ENCODE assay signal across 13 cellular contexts in the genomic region with DNA sequence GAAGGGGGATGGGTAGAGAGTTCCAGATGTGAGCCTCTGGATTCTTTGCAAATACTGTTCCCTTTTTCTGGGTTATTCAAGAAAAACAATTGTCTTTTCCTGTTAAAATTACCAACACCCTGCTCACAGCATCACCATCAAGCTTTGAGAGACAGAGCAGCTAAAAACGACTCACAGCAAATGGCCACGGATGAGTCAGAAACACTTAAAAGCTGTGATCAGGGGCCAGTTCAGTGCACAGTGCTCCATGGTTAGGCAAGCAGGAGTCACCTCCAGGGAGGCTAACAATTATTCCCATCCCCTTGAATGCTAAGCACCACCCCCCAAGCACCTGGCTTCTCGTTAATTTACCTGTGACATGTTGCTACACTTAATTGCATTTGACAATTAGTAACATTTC.
DNase-seq lines count a peak whose midpoint lies in the region; ATAC-seq and TF ChIP-seq lines count a peak whose summit lies in the region.
"Had no signal": no experiment of that assay in that cellular context is flagged by ENCODE, and none has a peak within 500 bp of the region (broad histone marks: within the 10 kb centered on the region; RNA-seq: fewer than 3 reads in every experiment).

No MANE protein-coding gene starts in this region.

- H3K4me3 ChIP-seq in mammary epithelial cell (replicated peaks in 1 of 3; ENCODE audit: insufficient read depth in 1 of 3, low read depth in 2 of 3, low read length in 3 of 3) (no peak overlapping the region), neural cell (ENCODE audit: low read length) (peak overlapping the region; percentile 12), OCI-LY7 (ENCODE audit: low read depth, low read length, poor library complexity, severe bottlenecking) (no peak overlapping the region)
- H3K4me3 ChIP-seq: transverse colon had no signal

- H3K9me2 ChIP-seq in neural cell (ENCODE audit: insufficient read depth, low read length): no peaks in the 10 kb centered on the region
- H3K9me2 ChIP-seq in OCI-LY7 (ENCODE audit: insufficient read depth, low read length): no peaks in the 10 kb centered on the region

- TF ChIP-seq EP300 in neural cell (conservative IDR thresholded peaks at IDR 0.05; ENCODE audit: poor library complexity, severe bottlenecking): no peak

- H3K4me2 ChIP-seq in mammary epithelial cell (ENCODE audit: insufficient read depth, low read depth, low read length): no peak overlapping the region
- H3K4me2 ChIP-seq in neural cell (ENCODE audit: low read length): peak overlapping the region; percentile 32
- H3K4me2 ChIP-seq in OCI-LY7 (ENCODE audit: low read length): no peak overlapping the region

- H3K79me2 ChIP-seq in mammary epithelial cell (ENCODE audit: insufficient read depth, low read length) (no peaks in the 10 kb centered on the region), neural cell (replicated peaks; ENCODE audit: insufficient read depth, low read length) (no peaks in the 10 kb centered on the region), OCI-LY7 (ENCODE audit: insufficient read depth, low read depth, low read length) (no peaks in the 10 kb centered on the region)

- H3K27ac ChIP-seq in mammary epithelial cell (ENCODE audit: insufficient read depth, low read depth, low read length) (no peak overlapping the region), neural cell (ENCODE audit: low read length) (peak overlapping the region; percentile 76), OCI-LY7 (ENCODE audit: low read depth, low read length, poor library complexity, severe bottlenecking) (no peak overlapping the region)
- H3K27ac ChIP-seq: transverse colon had no signal

- H3K4me3 Mint-ChIP-seq in effector memory CD8-positive, alpha-beta T cell: no peak overlapping the region
- H3K4me3 Mint-ChIP-seq: activated naive CD4-positive, alpha-beta T cell treated with anti-CD3 and anti-CD28 coated beads, Interleukin-2, amount 50 U/mL, for 24 hours; mesothelial cell of epicardium had no signal

- peaks cover 3% of the 10 kb centered on the region for H3F3A ChIP-seq in neural cell (ENCODE audit: insufficient read depth, low read length, poor library complexity, severe bottlenecking)

- peak; percentile 26 for DNase-seq in NCI-H345 (lab: John Stamatoyannopoulos, UW)
- no peak for DNase-seq in NCI-H345 treated with DMSO at 0.1 percent for 48 hours (lab: John Stamatoyannopoulos, UW; ENCODE audit: unreplicated experiment)
- peak; percentile 57 for DNase-seq in NCI-H146 treated with DMSO at 0.1 percent for 48 hours (lab: John Stamatoyannopoulos, UW; ENCODE audit: unreplicated experiment)
- peak; percentile 35 for DNase-seq in mammary epithelial cell
- no peak for DNase-seq in OCI-LY7 (ENCODE audit: low spot score)
- DNase-seq in NOMO-1 treated with DMSO at 0.1 percent for 48 hours (lab: John Stamatoyannopoulos, UW; ENCODE audit: unreplicated experiment): no peak
- no peak for DNase-seq in effector memory CD8-positive, alpha-beta T cell
- DNase-seq: NCI-H1694, transverse colon had no signal

- no peak overlapping the region for H3K27ac Mint-ChIP-seq in effector memory CD8-positive, alpha-beta T cell
- H3K27ac Mint-ChIP-seq: activated naive CD4-positive, alpha-beta T cell treated with anti-CD3 and anti-CD28 coated beads, Interleukin-2, amount 50 U/mL, for 24 hours; mesothelial cell of epicardium had no signal

- H3K9ac ChIP-seq in mammary epithelial cell (ENCODE audit: insufficient read depth, low read length): no peak overlapping the region
- peak overlapping the region; percentile 13 for H3K9ac ChIP-seq in neural cell (ENCODE audit: low read length)

- H4K20me1 ChIP-seq in mammary epithelial cell (ENCODE audit: insufficient read depth, low read length) (no peaks in the 10 kb centered on the region), neural cell (ENCODE audit: insufficient read depth) (no peaks in the 10 kb centered on the region), OCI-LY7 (ENCODE audit: insufficient read depth, low read length) (no peaks in the 10 kb centered on the region)

- ATAC-seq in effector memory CD8-positive, alpha-beta T cell (replicated peaks): no peak
- ATAC-seq: esophagus mucosa had no signal

- TF ChIP-seq RAD21 in neural cell (conservative IDR thresholded peaks at IDR 0.05): no peak

- CTCF ChIA-PET in mammary epithelial cell (lab: Charles Lee; ENCODE audit: low non-redundant PET): no interaction called here
- CTCF ChIA-PET in OCI-LY7 (lab: Charles Lee; ENCODE audit: unreplicated experiment): no interaction called here

- WGBS in mammary epithelial cell (ENCODE audit: low coverage, missing lambda C conversion rate): 56% methylated on average over 3 of the region's 3 CpGs

- POLR2A ChIA-PET in OCI-LY7 (lab: Charles Lee): interaction anchor here (0.8 kb wide), 1 partner anchor 630 kb away, joined by 7 read pairs; no protein-coding TSS in a partner anchor

- H3K27me3 ChIP-seq in mammary epithelial cell (ENCODE audit: insufficient read depth, low read length) (no peaks in the 10 kb centered on the region), neural cell (ENCODE audit: insufficient read depth, low read depth, low read length) (no peaks in the 10 kb centered on the region)
- H3K27me3 ChIP-seq: transverse colon had no signal

- H3K9me3 Mint-ChIP-seq in effector memory CD8-positive, alpha-beta T cell: no peaks in the 10 kb centered on the region
- H3K9me3 Mint-ChIP-seq: activated naive CD4-positive, alpha-beta T cell treated with anti-CD3 and anti-CD28 coated beads, Interleukin-2, amount 50 U/mL, for 24 hours; mesothelial cell of epicardium had no signal

- H3K4me1 Mint-ChIP-seq in effector memory CD8-positive, alpha-beta T cell (ENCODE audit: low read depth in 2 of 2): no peaks in the 10 kb centered on the region
- H3K4me1 Mint-ChIP-seq: activated naive CD4-positive, alpha-beta T cell treated with anti-CD3 and anti-CD28 coated beads, Interleukin-2, amount 50 U/mL, for 24 hours had no signal

- no peaks in the 10 kb centered on the region for H3K36me3 ChIP-seq in mammary epithelial cell (ENCODE audit: insufficient read depth, low read length)
- no peaks in the 10 kb centered on the region for H3K36me3 ChIP-seq in neural cell (ENCODE audit: insufficient read depth, low read length)
- no peaks in the 10 kb centered on the region for H3K36me3 ChIP-seq in OCI-LY7 (ENCODE audit: insufficient read depth, low read length)
- H3K36me3 ChIP-seq: transverse colon had no signal

- H2AFZ ChIP-seq in mammary epithelial cell (ENCODE audit: low read depth, low read length): no peak overlapping the region
- H2AFZ ChIP-seq in neural cell (ENCODE audit: low read depth, low read length): no peak overlapping the region
- H2AFZ ChIP-seq in OCI-LY7 (ENCODE audit: low read length): no peak overlapping the region

- H3K4me1 ChIP-seq in mammary epithelial cell (ENCODE audit: insufficient read depth, low read length): peaks cover 5% of the 10 kb centered on the region
- no peaks in the 10 kb centered on the region for H3K4me1 ChIP-seq in OCI-LY7 (ENCODE audit: insufficient read depth, low read length, poor library complexity, severe bottlenecking)
- H3K4me1 ChIP-seq: transverse colon had no signal

- H3K9me3 ChIP-seq in mammary epithelial cell (replicated peaks; ENCODE audit: insufficient read depth, low read length): no peaks in the 10 kb centered on the region
- H3K9me3 ChIP-seq in neural cell (ENCODE audit: low read length): no peaks in the 10 kb centered on the region
- H3K9me3 ChIP-seq in OCI-LY7 (ENCODE audit: low read length): no peaks in the 10 kb centered on the region
- H3K9me3 ChIP-seq: transverse colon had no signal

- H3K27me3 Mint-ChIP-seq in effector memory CD8-positive, alpha-beta T cell: peaks cover 56 to 63% of the 10 kb centered on the region in 2 donors

- TF ChIP-seq CTCF in mammary epithelial cell (conservative IDR thresholded peaks at IDR 0.05 in 1 of 2, IDR thresholded peaks at IDR 0.05 in 1 of 2; ENCODE audit: extremely low read depth in 1 of 2, insufficient read depth in 1 of 2, low read depth in 1 of 2, low read length in 2 of 2) (no peak), neural cell (IDR thresholded peaks at IDR 0.05; ENCODE audit: poor library complexity, severe bottlenecking) (no peak), OCI-LY7 (conservative IDR thresholded peaks at IDR 0.05; ENCODE audit: low read length) (no peak)

- no peaks in the 10 kb centered on the region for H3K36me3 Mint-ChIP-seq in effector memory CD8-positive, alpha-beta T cell (ENCODE audit: insufficient read depth)
- H3K36me3 Mint-ChIP-seq: activated naive CD4-positive, alpha-beta T cell treated with anti-CD3 and anti-CD28 coated beads, Interleukin-2, amount 50 U/mL, for 24 hours; mesothelial cell of epicardium had no signal

- BruUV-seq in mammary epithelial cell (replicated peaks; lab: Mats Ljungman, UMichigan): no TSS peak
- BruUV-seq in OCI-LY7 (replicated peaks; lab: Mats Ljungman, UMichigan): no TSS peak

- in situ Hi-C loops in mammary epithelial cell (cut with MboI; ENCODE audit: low sequenced_read_pairs in 2 of 2): no loop called here

- dilution Hi-C loops in mammary epithelial cell (cut with HindIII; ENCODE audit: low sequenced_read_pairs): no loop called here

- intact Hi-C loops in mammary epithelial cell (cut with micrococcal nuclease): no loop called here
- intact Hi-C loops in OCI-LY7 (cut with micrococcal nuclease; ENCODE audit: unreplicated experiment): no loop called here

TF ChIP-seq in neural cell, 6 proteins besides CTCF, POLR2A, EP300 and RAD21:
- TF ChIP-seq EZH2 (IDR thresholded peaks at IDR 0.05; ENCODE audit: borderline replicate concordance, insufficient read depth, low read length, poor library complexity, severe bottlenecking): no peak
- no peak for TF ChIP-seq TAF1 (IDR thresholded peaks at IDR 0.05; ENCODE audit: low read depth)
- no peak for TF ChIP-seq SMC3 (conservative IDR thresholded peaks at IDR 0.05; ENCODE audit: poor library complexity)

Comparison
In these comparisons a context has a peak if more than half of its experiments do, and no peak if none do; other contexts are left out.
1. DNase-seq: peak in NCI-H345 (single experiment), NCI-H146 treated with DMSO at 0.1 percent for 48 hours (single experiment) and mammary epithelial cell (single experiment); none in NCI-H345 treated with DMSO at 0.1 percent for 48 hours (single experiment), OCI-LY7 (single experiment), NOMO-1 treated with DMSO at 0.1 percent for 48 hours (single experiment) and effector memory CD8-positive, alpha-beta T cell (0 of 3).